ENCODE assay signal across 1 cellular context in the genomic region with DNA sequence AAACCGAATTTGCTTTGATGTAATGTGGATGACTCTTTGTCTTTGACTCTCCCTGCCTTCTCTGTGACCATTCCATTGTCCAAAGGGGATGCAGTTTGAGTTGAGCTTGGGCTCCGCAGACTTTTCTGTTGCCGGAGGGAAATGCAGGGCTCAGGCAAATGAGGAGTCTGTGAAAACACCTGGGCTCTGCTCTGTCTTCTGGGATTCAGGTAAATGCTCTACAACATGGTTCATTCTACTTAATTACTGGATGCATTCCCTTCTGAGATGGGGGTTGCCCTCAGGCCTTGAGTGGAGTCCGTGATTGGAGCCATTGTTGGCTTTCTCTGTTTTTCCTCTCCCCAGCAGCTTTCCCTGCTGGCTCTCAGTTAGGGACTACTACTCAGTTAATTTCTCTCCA.
TF ChIP-seq lines count a peak whose summit lies in the region.

No MANE protein-coding gene starts in this region.

TF ChIP-seq in H1, 55 proteins besides CTCF, POLR2A, EP300 and RAD21:
- TF ChIP-seq BRCA1 (IDR thresholded peaks at IDR 0.05; ENCODE audit: low read depth, low read length) (no peak), EGR1 (IDR thresholded peaks at IDR 0.05; ENCODE audit: borderline replicate concordance, low read depth, low read length) (no peak), POU5F1 (IDR thresholded peaks at IDR 0.05; ENCODE audit: low read depth, low read length) (no peak), TBP (IDR thresholded peaks at IDR 0.05; ENCODE audit: low read depth, low read length) (no peak), KDM1A (IDR thresholded peaks at IDR 0.05; ENCODE audit: borderline replicate concordance, low read length) (no peak), MAFK (IDR thresholded peaks at IDR 0.05; ENCODE audit: low read depth, low read length) (no peak), SIRT6 (IDR thresholded peaks at IDR 0.05; ENCODE audit: low read length) (no peak), YY1 (IDR thresholded peaks at IDR 0.05; ENCODE audit: low read depth, low read length) (no peak), RNF2 (IDR thresholded peaks at IDR 0.05; ENCODE audit: borderline replicate concordance, low read depth, low read length, missing control alignments, poor library complexity, severe bottlenecking) (no peak), RBBP5 (IDR thresholded peaks at IDR 0.05; ENCODE audit: borderline replicate concordance, low read depth, low read length) (no peak), CTBP2 (IDR thresholded peaks at IDR 0.05; ENCODE audit: borderline replicate concordance, insufficient read depth, insufficient read length, low read length) (no peak), SIX5 (IDR thresholded peaks at IDR 0.05; ENCODE audit: low read depth, low read length) (no peak)
